8 cellular contexts compared by ENCODE assay signal in the genomic region with DNA sequence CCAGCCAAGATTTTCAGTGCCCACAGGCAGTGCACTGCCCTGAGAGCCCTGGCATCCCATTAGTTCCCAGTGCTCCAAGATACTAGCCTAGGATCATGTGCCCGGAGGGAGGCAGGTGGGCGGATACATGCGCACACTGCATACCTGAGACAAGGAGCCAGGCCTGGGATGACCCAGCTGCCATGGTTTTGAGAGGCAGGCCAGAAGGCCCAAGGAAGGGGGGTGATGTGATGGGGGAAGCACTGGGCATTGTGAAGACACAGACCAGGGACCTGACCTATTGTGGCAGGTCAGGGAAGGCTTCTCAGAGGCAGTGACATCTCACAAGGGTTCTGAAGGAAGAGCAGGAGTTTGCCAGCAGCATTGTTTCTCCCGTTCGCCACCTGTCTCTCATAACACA. TPM values are rescaled to one million over a fixed set of nuclear protein-coding genes. Genes with fewer than 3 reads are reported as not detected.
DNase-seq lines count a peak whose midpoint lies in the region; ATAC-seq, FAIRE-seq and TF ChIP-seq lines count a peak whose summit lies in the region.

No MANE protein-coding gene starts in this region.

- H3K4me1 Mint-ChIP-seq in memory B cell, result peaks cover 44% of the 10 kb centered on the region

- TF ChIP-seq CTCF in A673 (conservative IDR thresholded peaks at IDR 0.05; ENCODE audit: low read depth, low read length) (no peak), astrocyte of the cerebellum (IDR thresholded peaks at IDR 0.05; ENCODE audit: low read depth, low read length, missing control alignments) (no peak)

- intact Hi-C loops in A673 (cut with micrococcal nuclease; ENCODE audit: unreplicated experiment), result no loop called here

- H3K27ac ChIP-seq in A673 (ENCODE audit: low read depth, low read length, poor library complexity, severe bottlenecking) (peak overlapping the region; percentile 24), HUES6 (ENCODE audit: low read depth, low read length) (peak overlapping the region; percentile 67; the same call in 1 of the 2 replicates)

- H3K27ac Mint-ChIP-seq in memory B cell, result peak overlapping the region; percentile 99

- H3K36me3 ChIP-seq in A673 (ENCODE audit: insufficient read depth, low read length, poor library complexity, severe bottlenecking) (peaks cover 32% of the 10 kb centered on the region), HUES6 (ENCODE audit: control insufficient read depth, insufficient read depth, low read length) (peaks cover 62% of the 10 kb centered on the region)

- H3K4me3 Mint-ChIP-seq in memory B cell, result peak overlapping the region; percentile 99

- CTCF ChIA-PET in A673 (lab: Charles Lee), result interaction anchor here (1.2 to 1.7 kb wide), 2 partner anchors 10 kb away, joined by 4 read pairs; no protein-coding TSS in a partner anchor

- no peaks in the 10 kb centered on the region for H3K9me3 ChIP-seq in A673 (ENCODE audit: low read depth, low read length, poor library complexity, severe bottlenecking)
- no peaks in the 10 kb centered on the region for H3K9me3 ChIP-seq in HUES6 (ENCODE audit: control insufficient read depth, insufficient read depth, low read depth, low read length)

- POLR2A ChIA-PET in A673 (lab: Charles Lee; ENCODE audit: low non-redundant PET), result no interaction called here

- FAIRE-seq in GM19239 (lab: Jason Lieb, UNC), result no peak

- H3K4me3 ChIP-seq in A673 (ENCODE audit: low read depth, low read length, poor library complexity, severe bottlenecking) (no peak overlapping the region), HUES6 (ENCODE audit: low read depth, low read length) (peak overlapping the region; percentile 98), astrocyte of the cerebellum (ENCODE audit: low read depth, low read length) (peak overlapping the region; percentile 54)

- in situ Hi-C loops in astrocyte of the cerebellum (cut with HindIII; ENCODE audit: low sequenced_read_pairs), result no loop called here

- no peak for ATAC-seq in memory B cell (ENCODE audit: low read depth)
- ATAC-seq in GM19324 (IDR thresholded peaks at IDR 0.05; ENCODE audit: low FRiP score, unreplicated experiment), result no peak
- no peak for ATAC-seq in GM21423 (IDR thresholded peaks at IDR 0.05; ENCODE audit: unreplicated experiment)
- ATAC-seq in GM21723 (IDR thresholded peaks at IDR 0.05; ENCODE audit: unreplicated experiment), result no peak

- DNase-seq in A673 (ENCODE audit: low spot score) (no peak), astrocyte of the cerebellum (ENCODE audit: low read depth) (no peak), memory B cell (ENCODE audit: low spot score in 2 of 2) (no peak), GM19239 (ENCODE audit: insufficient read length, low spot score) (no peak)

- peaks cover 36% of the 10 kb centered on the region for H3K36me3 Mint-ChIP-seq in memory B cell

- peak overlapping the region; percentile 67 for H3K9ac ChIP-seq in HUES6 (ENCODE audit: low read length)

- H3K4me1 ChIP-seq in A673 (ENCODE audit: insufficient read depth, low read length, poor library complexity, severe bottlenecking), result peaks cover 49% of the 10 kb centered on the region
- peaks cover 58% of the 10 kb centered on the region for H3K4me1 ChIP-seq in HUES6 (ENCODE audit: control insufficient read depth, insufficient read depth, low read length)

- BruUV-seq in A673 (replicated peaks; lab: Mats Ljungman, UMichigan), result no TSS peak

- no peaks in the 10 kb centered on the region for H3K27me3 Mint-ChIP-seq in memory B cell

- no peaks in the 10 kb centered on the region for H3K9me3 Mint-ChIP-seq in memory B cell

- H3K27me3 ChIP-seq in A673 (replicated peaks; ENCODE audit: insufficient read depth, low read depth, low read length, poor library complexity), result no peaks in the 10 kb centered on the region
- H3K27me3 ChIP-seq in HUES6 (ENCODE audit: control insufficient read depth, insufficient read depth, low read length), result peaks cover 12% of the 10 kb centered on the region

RNA-seq across cellular contexts. Expression of gene ZC3H12A, which starts 3.6 kb away (rescaled TPM):
- total RNA-seq in A673 (2021), result 4.8 and 5.4 TPM in 2 replicates

RNA-seq across cellular contexts. Expression of gene MEAF6, which starts 36.6 kb away (rescaled TPM):
- total RNA-seq in A673 (2021), result 73.8 and 75.7 TPM in 2 replicates
